In genomic region chr21:33552093-33552998, GRCh38 we compare ENCODE assay signal across 16 cellular contexts. TPM values are rescaled to one million over a fixed set of nuclear protein-coding genes. Genes with fewer than 3 reads are reported as not detected.
DNase-seq lines count a peak whose midpoint lies in the region; ATAC-seq and TF ChIP-seq lines count a peak whose summit lies in the region.
"Had no signal": no experiment of that assay in that cellular context is flagged by ENCODE, and none has a peak within 500 bp of the region (broad histone marks: within the 10 kb centered on the region; RNA-seq: fewer than 3 reads in every experiment).

No MANE protein-coding gene starts in this region.

- no peak overlapping the region for H3K4me3 Mint-ChIP-seq in activated T-cell treated with anti-CD3 and anti-CD28 coated beads, Interleukin-2, amount 50 U/mL, for 24 hours
- H3K4me3 Mint-ChIP-seq in effector memory CD8-positive, alpha-beta T cell, result peak overlapping the region in 1 of 2 donors; percentile 4
- H3K4me3 Mint-ChIP-seq: nephron had no signal

- no peak for TF ChIP-seq CTCF in ovary (IDR thresholded peaks at IDR 0.05)

- H3K36me3 Mint-ChIP-seq in activated T-cell treated with anti-CD3 and anti-CD28 coated beads, Interleukin-2, amount 50 U/mL, for 24 hours (ENCODE audit: low read depth), result peaks cover 96% of the 10 kb centered on the region
- H3K36me3 Mint-ChIP-seq in effector memory CD8-positive, alpha-beta T cell (ENCODE audit: insufficient read depth), result peaks cover 94% of the 10 kb centered on the region

- H3K4me3 ChIP-seq in trophoblast cell (ENCODE audit: low read depth, low read length) (no peak overlapping the region), ovary (no peak overlapping the region)
- H3K4me3 ChIP-seq: left lung, SJSA1, tibial artery had no signal

- no peak overlapping the region for H2BK120ac ChIP-seq in trophoblast cell (ENCODE audit: insufficient read depth, low read length, poor library complexity)

- no peak overlapping the region for H4K12ac ChIP-seq in trophoblast cell (ENCODE audit: low read depth, low read length)

- no peak for TF ChIP-seq EP300 in ovary (IDR thresholded peaks at IDR 0.05)

- H3K4ac ChIP-seq in trophoblast cell (ENCODE audit: low read depth, low read length), result peak overlapping the region; percentile 36

- peaks cover 47 to 64% of the 10 kb centered on the region in 2 experiments for H3K36me3 ChIP-seq in trophoblast cell (ENCODE audit: control insufficient read depth in 1 of 2, insufficient read depth in 2 of 2, low read length in 2 of 2)
- peaks cover 12% of the 10 kb centered on the region for H3K36me3 ChIP-seq in ovary

- peak; percentile 16 for ATAC-seq in effector memory CD8-positive, alpha-beta T cell (replicated peaks)
- no peak for ATAC-seq in HG02885 (IDR thresholded peaks at IDR 0.05; ENCODE audit: poor library complexity, unreplicated experiment)
- ATAC-seq: left lung had no signal

- H3K9me3 Mint-ChIP-seq in activated T-cell treated with anti-CD3 and anti-CD28 coated beads, Interleukin-2, amount 50 U/mL, for 24 hours, result no peaks in the 10 kb centered on the region
- H3K9me3 Mint-ChIP-seq in effector memory CD8-positive, alpha-beta T cell, result no peaks in the 10 kb centered on the region

- no peak overlapping the region for H3K23ac ChIP-seq in trophoblast cell (ENCODE audit: low read length)

- intact Hi-C loops in ovary (cut with DNase I), result no loop called here

- CTCF ChIA-PET in HEK293T (lab: Yijun Ruan, JAX), result no interaction called here

- no peak overlapping the region for H3K9ac ChIP-seq in trophoblast cell (ENCODE audit: low read length)

- peaks cover 62% of the 10 kb centered on the region for H3K4me1 Mint-ChIP-seq in activated T-cell treated with anti-CD3 and anti-CD28 coated beads, Interleukin-2, amount 50 U/mL, for 24 hours (ENCODE audit: low read depth)
- H3K4me1 Mint-ChIP-seq in effector memory CD8-positive, alpha-beta T cell (ENCODE audit: low read depth in 2 of 2), result peaks cover 29 to 56% of the 10 kb centered on the region in 2 donors

- DNase-seq in activated T-cell treated with anti-CD3 and anti-CD28 coated beads, Interleukin-2, amount 50 U/mL, for 24 hours, result no peak
- DNase-seq in activated T-cell treated with anti-CD3 and anti-CD28 coated beads for 4 hours, result no peak
- DNase-seq in HEK293T (ENCODE audit: extremely low spot score), result no peak
- no peak for DNase-seq in effector memory CD8-positive, alpha-beta T cell
- no peak for DNase-seq in trophoblast cell
- DNase-seq in SW480 (ENCODE audit: low spot score), result no peak
- no peak for DNase-seq in ovary
- DNase-seq: activated CD8-positive, alpha-beta memory T cell treated with anti-CD3 and anti-CD28 coated beads for 24 hours; activated naive CD4-positive, alpha-beta T cell treated with Interleukin-2 at 50 U/mL for 16 hours; brain microvascular endothelial cell; left lung; stimulated activated CD4-positive, alpha-beta T cell treated with anti-CD3 and anti-CD28 coated beads, Interleukin-2, amount 100 ng/mL, for 24 hours; tibial artery had no signal

- H3K27me3 ChIP-seq in trophoblast cell (ENCODE audit: insufficient read depth, low read length), result no peaks in the 10 kb centered on the region
- no peaks in the 10 kb centered on the region for H3K27me3 ChIP-seq in ovary
- H3K27me3 ChIP-seq: brain microvascular endothelial cell, left lung, SJSA1, tibial artery had no signal

- H3K4me1 ChIP-seq in trophoblast cell (ENCODE audit: control insufficient read depth in 1 of 2, insufficient read depth in 2 of 2, low read length in 2 of 2) (no peaks in the 10 kb centered on the region), ovary (ENCODE audit: insufficient read depth) (no peaks in the 10 kb centered on the region)
- H3K4me1 ChIP-seq: SJSA1 had no signal

- no peak overlapping the region for H4K91ac ChIP-seq in trophoblast cell (ENCODE audit: low read depth, low read length)

- no peak for TF ChIP-seq POLR2A in ovary (IDR thresholded peaks at IDR 0.05)

- no peaks in the 10 kb centered on the region for H3K79me1 ChIP-seq in trophoblast cell (ENCODE audit: low read length)

- H3K4me2 ChIP-seq in trophoblast cell (ENCODE audit: low read length), result no peak overlapping the region

- H2AK5ac ChIP-seq in trophoblast cell (ENCODE audit: low read length), result no peak overlapping the region

- POLR2A ChIA-PET in HEK293T (lab: Yijun Ruan, JAX), result interaction anchor here (0.7 to 1.1 kb wide), 3 partner anchors 9 to 36 kb away, joined by 3 to 5 read pairs (median 4); partner anchors contain the start of genes GART and SON

- no peak overlapping the region for H4K8ac ChIP-seq in trophoblast cell (ENCODE audit: low read depth, low read length)

- H3K27ac ChIP-seq in trophoblast cell (ENCODE audit: low read depth, low read length) (no peak overlapping the region), ovary (no peak overlapping the region)
- H3K27ac ChIP-seq: brain microvascular endothelial cell, left lung, SJSA1, tibial artery had no signal

- H3K79me2 ChIP-seq in trophoblast cell (ENCODE audit: control insufficient read depth, insufficient read depth, low read length, poor library complexity), result peaks cover 9% of the 10 kb centered on the region

- no peaks in the 10 kb centered on the region for H3K27me3 Mint-ChIP-seq in activated T-cell treated with anti-CD3 and anti-CD28 coated beads, Interleukin-2, amount 50 U/mL, for 24 hours
- no peaks in the 10 kb centered on the region for H3K27me3 Mint-ChIP-seq in effector memory CD8-positive, alpha-beta T cell

- H2BK12ac ChIP-seq in trophoblast cell (ENCODE audit: low read length), result no peak overlapping the region

- H2BK5ac ChIP-seq in trophoblast cell (ENCODE audit: low read depth, low read length, poor library complexity), result no peak overlapping the region

- no CpG with 5 or more reads among the region's 24 CpGs for WGBS in trophoblast cell (ENCODE audit: extremely low coverage, insufficient coverage, insufficient read length)
- WGBS in ovary, 3 donors, result 97 to 98% (median 97%) methylated on average over 24 of the region's 24 CpGs

- H3K14ac ChIP-seq in trophoblast cell (ENCODE audit: low read length), result no peak overlapping the region

- H3K27ac Mint-ChIP-seq in activated T-cell treated with anti-CD3 and anti-CD28 coated beads, Interleukin-2, amount 50 U/mL, for 24 hours, result peak overlapping the region; percentile 67
- H3K27ac Mint-ChIP-seq in effector memory CD8-positive, alpha-beta T cell, result peak overlapping the region in 1 of 2 donors; percentile 77
- H3K27ac Mint-ChIP-seq: nephron had no signal

- H3K18ac ChIP-seq in trophoblast cell (ENCODE audit: low read length), result no peak overlapping the region

- peaks cover 3% of the 10 kb centered on the region for H3K9me3 ChIP-seq in trophoblast cell (ENCODE audit: insufficient read depth, low read depth, low read length)
- H3K9me3 ChIP-seq in ovary, result no peaks in the 10 kb centered on the region
- H3K9me3 ChIP-seq: left lung, SJSA1, tibial artery had no signal

- no peak overlapping the region for H2AFZ ChIP-seq in trophoblast cell (ENCODE audit: insufficient read depth, low read length, poor library complexity)

TF ChIP-seq in HEK293T, 16 proteins besides CTCF, POLR2A, EP300 and RAD21:
- TF ChIP-seq TARDBP (IDR thresholded peaks at IDR 0.05) (0 out of 2 replicates have a peak, but pooled peaks have one; percentile 36), FOXA1 (IDR thresholded peaks at IDR 0.05) (no peak)

RNA-seq across cellular contexts. Expression of gene SON, which starts 9.5 kb away (rescaled TPM):
- 138 and 139 TPM in 2 replicates for polyA plus RNA-seq in trophoblast cell (2013)
- 100 to 1,000 TPM; 216 to 351 (median 271) TPM for total RNA-seq in ovary
- 100 to 1,000 TPM; 107 to 263 TPM for polyA plus RNA-seq in ovary

RNA-seq across cellular contexts. Expression of gene GART, which starts 10.4 kb away (rescaled TPM):
- 56.6 and 56.7 TPM in 2 replicates for polyA plus RNA-seq in trophoblast cell (2013)
- total RNA-seq in ovary, result 10 to 100 TPM; 41.0 to 84.4 (median 51.9) TPM
- 10 to 100 TPM; 17.5 to 57.5 TPM for polyA plus RNA-seq in ovary

RNA-seq across cellular contexts. Expression of gene DONSON, which starts 36.1 kb away (rescaled TPM):
- 34.0 and 34.1 TPM in 2 replicates for polyA plus RNA-seq in trophoblast cell (2013)
- 10 to 100 TPM in 4 of 7 donors, 1 to 10 TPM in 3; 5.1 to 14.1 (median 10.3) TPM for total RNA-seq in ovary
- polyA plus RNA-seq in ovary, result 10 to 100 TPM in 1 of 2 donors, 1 to 10 TPM in 1; 9.1 to 12.1 TPM
